ENCODE assay signal across 8 cellular contexts in the genomic region with DNA sequence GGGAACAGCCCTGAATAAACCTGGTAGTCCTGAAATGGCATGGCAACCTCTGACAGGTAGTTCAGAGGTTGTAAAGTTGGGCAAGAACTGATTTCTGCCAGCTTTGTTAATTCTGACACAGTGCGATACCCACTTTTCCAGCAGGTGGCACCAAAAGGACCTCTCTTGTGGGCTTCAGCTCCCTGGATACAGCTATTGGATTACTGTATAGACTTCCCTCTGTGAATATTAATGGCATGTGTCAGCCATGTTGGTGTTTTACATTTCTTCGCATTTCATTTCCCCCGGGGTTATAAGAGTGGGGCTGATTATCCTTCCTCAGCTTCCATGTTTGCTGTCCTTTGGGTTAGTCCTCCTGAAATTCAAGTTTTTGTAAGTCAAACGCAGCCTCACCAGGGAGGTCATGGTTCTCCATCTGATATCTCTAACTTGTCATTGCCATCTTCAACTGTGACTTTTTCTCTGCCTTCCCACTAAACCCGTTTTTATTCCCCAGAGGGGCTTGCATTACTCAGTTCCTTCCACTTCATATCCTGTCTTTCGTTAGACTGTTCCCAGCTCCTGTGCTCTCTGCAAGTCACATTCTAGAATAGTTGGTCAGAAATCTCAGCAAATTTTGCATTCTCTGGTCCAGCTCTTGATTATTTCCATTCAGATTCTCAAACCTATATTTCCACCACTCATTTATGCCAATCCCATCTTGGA.
DNase-seq lines count a peak whose midpoint lies in the region; ATAC-seq, FAIRE-seq and TF ChIP-seq lines count a peak whose summit lies in the region.
"Had no signal": no experiment of that assay in that cellular context is flagged by ENCODE, and none has a peak within 500 bp of the region (broad histone marks: within the 10 kb centered on the region; RNA-seq: fewer than 3 reads in every experiment).

No MANE protein-coding gene starts in this region.

- H3K27me3 ChIP-seq in GM12878 (replicated peaks in 1 of 2; ENCODE audit: control insufficient read depth in 2 of 2, insufficient read depth in 2 of 2, low read length in 1 of 2): no peaks in the 10 kb centered on the region

- in situ Hi-C loops in G401 (cut with HindIII; ENCODE audit: low sequenced_read_pairs): no loop called here
- in situ Hi-C loops in GM12878 (cut with MboI): no loop called here

- BruUV-seq in GM12878 (replicated peaks; lab: Mats Ljungman, UMichigan): no TSS peak

- H4K20me1 ChIP-seq in GM12878 (ENCODE audit: control insufficient read depth, insufficient read depth): no peaks in the 10 kb centered on the region

- H3K4me1 ChIP-seq in GM12878 (ENCODE audit: control insufficient read depth, insufficient read depth, low read length): no peaks in the 10 kb centered on the region

- CTCF ChIA-PET in GM12878 (lab: Yijun Ruan, JAX): interaction anchor here (0.6 to 3.7 kb wide), 23 partner anchors 10 to 660 kb away, joined by 3 to 55 read pairs (median 4); no protein-coding TSS in a partner anchor

- no peak overlapping the region for H3K27ac ChIP-seq in GM12878 (ENCODE audit: control insufficient read depth, insufficient read depth)

- DNase-seq in G401 (ENCODE audit: low spot score) (peak; percentile 53), NCI-H748 treated with DMSO at 0.1 percent for 48 hours (lab: John Stamatoyannopoulos, UW) (peak; percentile 74), GM12878 (ENCODE audit: low read depth, low spot score) (no peak), iPS-NIHi11 (ENCODE audit: low spot score) (peak; percentile 68)
- peak; percentile 48 for DNase-seq in stimulated activated CD4-positive, alpha-beta T cell treated with anti-CD3 and anti-CD28 coated beads, Interleukin-15, amount 100 ng/mL, for 24 hours
- DNase-seq: activated T-cell treated with anti-CD3 and anti-CD28 coated beads, Interleukin-2, amount 50 U/mL, for 4 hours had no signal

- H3K36me3 ChIP-seq in GM12878 (ENCODE audit: control insufficient read depth in 2 of 2, insufficient read depth in 2 of 2, low read length in 1 of 2): no peaks in the 10 kb centered on the region

- RAD21 ChIA-PET in GM12878 (lab: Charles Lee; ENCODE audit: unreplicated experiment): interaction anchor here (1.0 to 1.9 kb wide), 6 partner anchors 10 to 501 kb away, joined by 3 to 14 read pairs (median 5); no protein-coding TSS in a partner anchor

- 9% methylated on average over 6 of the region's 6 CpGs for WGBS in GM12878 (ENCODE audit: insufficient coverage, insufficient replicate concordance, low lambda C conversion rate, missing lambda C conversion rate)

- intact Hi-C loops in GM12878 (cut with micrococcal nuclease; ENCODE audit: unreplicated experiment): loop anchor here (1.0 kb wide), 1 partner anchor 388 kb away; no protein-coding TSS in a partner anchor

- H3K4me3 ChIP-seq in GM12878: no peak overlapping the region

- no peaks in the 10 kb centered on the region for H3K79me2 ChIP-seq in GM12878 (ENCODE audit: control insufficient read depth, insufficient read depth, low read length)

- TF ChIP-seq POLR2A in GM12878 (IDR thresholded peaks at IDR 0.05; ENCODE audit: low read depth, low read length): no peak

- peak; percentile 63 for ATAC-seq in HG03354 (IDR thresholded peaks at IDR 0.05; ENCODE audit: poor library complexity, severe bottlenecking, unreplicated experiment)
- peak; percentile 77 for ATAC-seq in GM12878
- no peak for ATAC-seq in HG02623 (IDR thresholded peaks at IDR 0.05; ENCODE audit: unreplicated experiment)

- TF ChIP-seq EP300 in GM12878 (IDR thresholded peaks at IDR 0.05; ENCODE audit: borderline replicate concordance in 1 of 2, control insufficient read depth in 1 of 2, low read depth in 2 of 2, low read length in 2 of 2): no peak

- FAIRE-seq in GM12878 (lab: Jason Lieb, UNC): peak; percentile 54

- H2AFZ ChIP-seq in GM12878 (ENCODE audit: control insufficient read depth, low read depth, low read length): no peak overlapping the region

- H3K9ac ChIP-seq in GM12878 (ENCODE audit: control insufficient read depth, insufficient read depth, low read length): no peak overlapping the region

- POLR2A ChIA-PET in GM12878 (lab: Charles Lee): no interaction called here

- SMC1A ChIA-PET in GM12878 (lab: Charles Lee; ENCODE audit: uncharacterized antibody, unreplicated experiment): interaction anchor here (0.7 to 3.5 kb wide), 7 partner anchors 10 to 393 kb away, joined by 3 to 23 read pairs (median 4); no protein-coding TSS in a partner anchor

- peak; percentile 59 to 68 (median 60) for TF ChIP-seq CTCF in GM12878 (IDR thresholded peaks at IDR 0.05 in 2 of 3, conservative IDR thresholded peaks at IDR 0.05 in 1 of 3; ENCODE audit: control insufficient read depth in 2 of 3, extremely low read depth in 1 of 3, insufficient read depth in 1 of 3, low read depth in 3 of 3, low read length in 3 of 3)

- H3K4me2 ChIP-seq in GM12878 (ENCODE audit: control insufficient read depth, insufficient read depth): no peak overlapping the region

- TF ChIP-seq RAD21 in GM12878 (IDR thresholded peaks at IDR 0.05; ENCODE audit: insufficient read depth, low read depth, low read length): peak; percentile 42

- H3K9me3 ChIP-seq in GM12878 (replicated peaks; ENCODE audit: control insufficient read depth, insufficient read depth, low read length): no peaks in the 10 kb centered on the region

TF ChIP-seq in GM12878, 131 proteins besides CTCF, POLR2A, EP300 and RAD21:
- TF ChIP-seq MXI1 (IDR thresholded peaks at IDR 0.05; ENCODE audit: low read depth, low read length) (no peak), POU2F2 (IDR thresholded peaks at IDR 0.05; ENCODE audit: borderline replicate concordance, low read depth, low read length) (no peak), SMC3 (IDR thresholded peaks at IDR 0.05; ENCODE audit: borderline replicate concordance, low read length) (peak; percentile 41; the same call in 1 of the 2 replicates)
